Comparison of ENCODE assay signal across 14 cellular contexts in the genomic region with DNA sequence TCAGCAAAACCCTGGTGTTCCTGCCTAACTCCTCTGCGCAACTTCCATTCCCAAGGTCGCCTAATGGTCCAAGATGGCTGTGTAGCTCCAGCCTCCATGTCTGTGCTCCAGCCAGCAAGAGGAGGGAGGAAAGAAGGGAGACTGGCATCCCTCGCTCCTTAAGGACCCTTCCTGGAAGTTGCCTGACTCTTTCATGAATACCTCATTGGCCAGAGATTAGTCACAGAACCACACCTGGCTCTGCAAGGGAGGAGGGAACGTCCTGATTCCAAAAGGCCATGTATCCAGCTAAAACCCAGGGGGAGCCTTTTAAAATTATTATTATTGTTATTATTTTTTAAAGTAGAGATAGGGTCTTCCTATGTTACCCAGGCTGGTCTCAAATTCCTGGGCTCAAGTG. TPM values are rescaled to one million over a fixed set of nuclear protein-coding genes. Genes with fewer than 3 reads are reported as not detected.
DNase-seq lines count a peak whose midpoint lies in the region; ATAC-seq, FAIRE-seq and TF ChIP-seq lines count a peak whose summit lies in the region.
"Had no signal": no experiment of that assay in that cellular context is flagged by ENCODE, and none has a peak within 500 bp of the region (broad histone marks: within the 10 kb centered on the region; RNA-seq: fewer than 3 reads in every experiment).

No MANE protein-coding gene starts in this region.

- H3K79me1 ChIP-seq in IMR-90 (ENCODE audit: low read depth in 1 of 2, low read length in 2 of 2), result no peaks in the 10 kb centered on the region

- peaks cover under 1% of the 10 kb centered on the region for H3K4me1 Mint-ChIP-seq in neural crest cell

- H3K9ac ChIP-seq in IMR-90 (ENCODE audit: low read depth, low read length), result no peak overlapping the region

- H3K14ac ChIP-seq in IMR-90 (replicated peaks; ENCODE audit: low read depth, low read length), result no peak overlapping the region

- no peak overlapping the region for H2AK5ac ChIP-seq in IMR-90 (ENCODE audit: low read depth, low read length)

- H3K4me1 ChIP-seq in IMR-90 (ENCODE audit: control insufficient read depth, insufficient read depth, low read length), result peaks cover 4% of the 10 kb centered on the region
- H3K4me1 ChIP-seq: BE2C had no signal

- WGBS in IMR-90 (ENCODE audit: extremely low coverage in 2 of 2, insufficient read length in 1 of 2), 2 experiments, result 100% methylated on average over 2 of the region's 4 CpGs; no CpG with 5 or more reads in 1 of the 2 experiments

- in situ Hi-C loops in IMR-90 (cut with MboI; ENCODE audit: low sequenced_read_pairs), result no loop called here

- H3K9me1 ChIP-seq in IMR-90 (ENCODE audit: insufficient read depth, low read length), result 0 out of 2 replicates have a peak, but pooled peaks cover under 1% of the 10 kb centered on the region

- no peak for TF ChIP-seq POLR2A in IMR-90 (IDR thresholded peaks at IDR 0.05; ENCODE audit: low read depth, low read length)

- no peak overlapping the region for H3K4me3 Mint-ChIP-seq in neural crest cell
- H3K4me3 Mint-ChIP-seq: CD4-positive, alpha-beta memory T cell; H9 had no signal

- H3K9me3 Mint-ChIP-seq in neural crest cell, result no peaks in the 10 kb centered on the region
- H3K9me3 Mint-ChIP-seq: CD4-positive, alpha-beta memory T cell; H9 had no signal

- no peak overlapping the region for H2BK5ac ChIP-seq in IMR-90 (ENCODE audit: low read depth, low read length, poor library complexity, severe bottlenecking)

- TF ChIP-seq RAD21 in IMR-90 (IDR thresholded peaks at IDR 0.05; ENCODE audit: low read length), result no peak

- no peak overlapping the region for H2BK120ac ChIP-seq in IMR-90 (ENCODE audit: low read depth, low read length)

- no peak overlapping the region for H3K27ac ChIP-seq in IMR-90 (ENCODE audit: insufficient read depth, low read length)
- H3K27ac ChIP-seq in dorsolateral prefrontal cortex, result no peak overlapping the region
- H3K27ac ChIP-seq: C4-2B had no signal

- H3K4me3 ChIP-seq in IMR-90 (ENCODE audit: insufficient read depth, low read depth, low read length) (no peak overlapping the region), bronchial epithelial cell (ENCODE audit: low read depth, low read length) (no peak overlapping the region), dorsolateral prefrontal cortex (no peak overlapping the region)

- dilution Hi-C loops in IMR-90 (cut with HindIII; ENCODE audit: low sequenced_read_pairs, unreplicated experiment), result no loop called here

- peak overlapping the region; percentile 20 for H3K27ac Mint-ChIP-seq in neural crest cell (ENCODE audit: unreplicated experiment)
- H3K27ac Mint-ChIP-seq: CD4-positive, alpha-beta memory T cell; H9 had no signal

- FAIRE-seq in bronchial epithelial cell (lab: Jason Lieb, UNC), result no peak
- FAIRE-seq: A204.1, G401.6, GM12891 had no signal

- H3K27me3 ChIP-seq in IMR-90 (ENCODE audit: control insufficient read depth, insufficient read depth, low read length) (no peaks in the 10 kb centered on the region), bronchial epithelial cell (ENCODE audit: control insufficient read depth, insufficient read depth, low read length) (no peaks in the 10 kb centered on the region), dorsolateral prefrontal cortex (no peaks in the 10 kb centered on the region)

- no peak for DNase-seq in IMR-90
- DNase-seq in bronchial epithelial cell (ENCODE audit: low read depth), result peak; percentile 70
- no peak for DNase-seq in neural crest cell (ENCODE audit: low read depth, low spot score)
- no peak for DNase-seq in A172 (ENCODE audit: low spot score)
- DNase-seq in dorsolateral prefrontal cortex, result no peak
- DNase-seq: BE2C; CD4-positive, alpha-beta memory T cell; DMS79; GOT3; H9 had no signal

- no peak overlapping the region for H2AFZ ChIP-seq in IMR-90 (replicated peaks; ENCODE audit: low read length, poor library complexity)

- TF ChIP-seq CTCF in IMR-90 (conservative IDR thresholded peaks at IDR 0.05; ENCODE audit: low read depth, low read length) (no peak), bronchial epithelial cell (IDR thresholded peaks at IDR 0.05; ENCODE audit: insufficient read depth, low read length, severe bottlenecking) (no peak), neural crest cell (conservative IDR thresholded peaks at IDR 0.05) (no peak), dorsolateral prefrontal cortex (IDR thresholded peaks at IDR 0.05 in 54 of 56, conservative IDR thresholded peaks at IDR 0.05 in 2 of 56; ENCODE audit: low read depth in 1 of 56, partially characterized antibody in 56 of 56) (no peak)

- H2AK9ac ChIP-seq in IMR-90 (replicated peaks; ENCODE audit: low read depth, low read length, poor library complexity), result peak overlapping the region; percentile 37

- no peak overlapping the region for H2BK20ac ChIP-seq in IMR-90 (ENCODE audit: low read depth, low read length)

- H3K4me2 ChIP-seq in IMR-90 (ENCODE audit: low read depth, low read length), result no peak overlapping the region

- no TSS peak for BruUV-seq in IMR-90 (replicated peaks; lab: Mats Ljungman, UMichigan)

- no peak overlapping the region for H3K56ac ChIP-seq in IMR-90 (ENCODE audit: extremely low read depth, insufficient read depth, low read length)

- no peak overlapping the region for H3K4ac ChIP-seq in IMR-90 (ENCODE audit: low read depth, low read length)

- no peak overlapping the region for H4K5ac ChIP-seq in IMR-90 (ENCODE audit: low read depth, low read length)

- CTCF ChIA-PET in IMR-90 (lab: Yijun Ruan, JAX), result interaction anchor here (0.9 kb wide), 1 partner anchor 80 kb away, joined by 4 read pairs; no protein-coding TSS in a partner anchor

- H3K18ac ChIP-seq in IMR-90 (ENCODE audit: low read depth, low read length), result no peak overlapping the region

- intact Hi-C loops in IMR-90 (cut with micrococcal nuclease) (no loop called here), dorsolateral prefrontal cortex (cut with DNase I) (no loop called here)

- ATAC-seq in IMR-90 (ENCODE audit: low read depth), result no peak

- H4K8ac ChIP-seq in IMR-90 (ENCODE audit: low read depth in 2 of 2, low read length in 2 of 2), result no peak overlapping the region

- H4K91ac ChIP-seq in IMR-90 (ENCODE audit: insufficient read depth, low read depth, low read length), result no peak overlapping the region

- H4K20me1 ChIP-seq in IMR-90 (ENCODE audit: insufficient read depth, low read length), result no peaks in the 10 kb centered on the region

- H3K36me3 ChIP-seq in IMR-90 (ENCODE audit: control insufficient read depth, insufficient read depth, low read length), result peaks cover 19% of the 10 kb centered on the region
- H3K36me3 ChIP-seq in bronchial epithelial cell (ENCODE audit: control insufficient read depth, insufficient read depth, low read length), result peaks cover 31% of the 10 kb centered on the region
- H3K36me3 ChIP-seq: BE2C had no signal

- H3K9me3 ChIP-seq in IMR-90 (ENCODE audit: control insufficient read depth, insufficient read depth, low read length), result no peaks in the 10 kb centered on the region
- H3K9me3 ChIP-seq: BE2C had no signal

- POLR2A ChIA-PET in IMR-90 (lab: Charles Lee; ENCODE audit: unreplicated experiment), result no interaction called here

- no peak overlapping the region for H2BK15ac ChIP-seq in IMR-90 (ENCODE audit: low read depth, low read length)

- H3K27me3 Mint-ChIP-seq in neural crest cell (ENCODE audit: low read depth), result peaks cover 41% of the 10 kb centered on the region
- H3K27me3 Mint-ChIP-seq: CD4-positive, alpha-beta memory T cell had no signal

- H3K23ac ChIP-seq in IMR-90 (ENCODE audit: low read depth, low read length), result no peak overlapping the region

- no peaks in the 10 kb centered on the region for H3K36me3 Mint-ChIP-seq in neural crest cell (ENCODE audit: low read depth)

RNA-seq across cellular contexts. Expression of gene KCNK6, which starts 4.8 kb away (rescaled TPM):
- 2.7 and 2.8 TPM in 2 replicates for total RNA-seq in IMR-90 (2012; rRNA removed)
- polyA plus RNA-seq in IMR-90 (2012; rRNA removed), result 3.9 and 4.5 TPM in 2 replicates
- polyA plus RNA-seq in IMR-90 (2012; cell fraction: cytosol; rRNA removed), result 3.3 and 4.2 TPM in 2 replicates
- 2.9 and 3.1 TPM in 2 replicates for polyA plus RNA-seq in IMR-90 (2012; cell fraction: nucleus; rRNA removed; ENCODE audit: low replicate concordance)
- total RNA-seq in bronchial epithelial cell, result 19.0 and 27.8 TPM in 2 replicates
- total RNA-seq in neural crest cell, result not detected in 2 replicates
- total RNA-seq in A172 (2014; rRNA removed; shearing (Covaris generic)), result 0.17 and 0.57 TPM in 2 replicates
- 1 to 10 TPM in 110 of 120 experiments, under 1 TPM in 10; 0.64 to 3.9 (median 1.7) TPM for total RNA-seq in dorsolateral prefrontal cortex

RNA-seq across cellular contexts. Expression of gene YIF1B, which starts 8.7 kb away (rescaled TPM):
- total RNA-seq in IMR-90 (2012; rRNA removed) (72.2 and 78.9 TPM in 2 replicates), bronchial epithelial cell (30.0 and 51.5 TPM in 2 replicates), neural crest cell (43.7 and 45.7 TPM in 2 replicates), dorsolateral prefrontal cortex (10 to 100 TPM; 31.5 to 70.0 (median 48.6) TPM)
- 162 and 165 TPM in 2 replicates for polyA plus RNA-seq in IMR-90 (2012; rRNA removed)
- polyA plus RNA-seq in IMR-90 (2012; cell fraction: cytosol; rRNA removed), result 95.0 and 225 TPM in 2 replicates
- 92.8 and 241 TPM in 2 replicates for polyA plus RNA-seq in IMR-90 (2012; cell fraction: nucleus; rRNA removed; ENCODE audit: low replicate concordance)
- total RNA-seq in A172 (2014; rRNA removed; shearing (Covaris generic)), result 98.8 and 110 TPM in 2 replicates

RNA-seq across cellular contexts. Expression of gene CATSPERG, which starts 11.2 kb away (rescaled TPM):
- total RNA-seq in IMR-90 (2012; rRNA removed) (0.18 TPM in 1 of 2 replicates, not detected in the other), bronchial epithelial cell (3.5 and 5.0 TPM in 2 replicates), neural crest cell (5.0 and 6.0 TPM in 2 replicates), dorsolateral prefrontal cortex (10 to 100 TPM in 88 of 120 experiments, 1 to 10 TPM in 32; 5.7 to 29.9 (median 13.4) TPM)
- polyA plus RNA-seq in IMR-90 (2012; rRNA removed), result 0.16 and 0.34 TPM in 2 replicates
- polyA plus RNA-seq in IMR-90 (2012; cell fraction: cytosol; rRNA removed), result 0.08 and 0.21 TPM in 2 replicates
- 1.1 and 1.9 TPM in 2 replicates for polyA plus RNA-seq in IMR-90 (2012; cell fraction: nucleus; rRNA removed; ENCODE audit: low replicate concordance)
- 1.5 TPM in 2 replicates for total RNA-seq in A172 (2014; rRNA removed; shearing (Covaris generic))

RNA-seq across cellular contexts. Expression of gene C19orf33, which starts 20.4 kb away (rescaled TPM):
- total RNA-seq in IMR-90 (2012; rRNA removed) (1.4 TPM in 1 of 2 replicates, not detected in the other), bronchial epithelial cell (266 and 612 TPM in 2 replicates), neural crest cell (not detected in 2 replicates), dorsolateral prefrontal cortex (1 to 10 TPM in 38 of 120 experiments, under 1 TPM in 1, not detected in 81; 1.00 to 5.1 (median 2.0) TPM)
- polyA plus RNA-seq in IMR-90 (2012; rRNA removed), result 0.80 and 0.96 TPM in 2 replicates
- polyA plus RNA-seq in IMR-90 (2012; cell fraction: cytosol; rRNA removed), result 0.44 and 3.1 TPM in 2 replicates
- polyA plus RNA-seq in IMR-90 (2012; cell fraction: nucleus; rRNA removed; ENCODE audit: low replicate concordance), result not detected in 2 replicates
- 220 and 316 TPM in 2 replicates for total RNA-seq in A172 (2014; rRNA removed; shearing (Covaris generic))
- total RNA-seq: CD4-positive, alpha-beta memory T cell; H9 had no signal
- polyA plus RNA-seq: CD4-positive, alpha-beta memory T cell had no signal

RNA-seq across cellular contexts. Expression of gene PSMD8, which starts 49.9 kb away (rescaled TPM):
- total RNA-seq in IMR-90 (2012; rRNA removed) (502 and 644 TPM in 2 replicates), bronchial epithelial cell (209 and 260 TPM in 2 replicates), neural crest cell (186 and 190 TPM in 2 replicates), dorsolateral prefrontal cortex (100 to 1,000 TPM in 115 of 120 experiments, 10 to 100 TPM in 5; 65.8 to 185 (median 140) TPM)
- 475 and 538 TPM in 2 replicates for polyA plus RNA-seq in IMR-90 (2012; rRNA removed)
- 171 and 501 TPM in 2 replicates for polyA plus RNA-seq in IMR-90 (2012; cell fraction: cytosol; rRNA removed)
- 160 and 200 TPM in 2 replicates for polyA plus RNA-seq in IMR-90 (2012; cell fraction: nucleus; rRNA removed; ENCODE audit: low replicate concordance)
- 447 and 579 TPM in 2 replicates for total RNA-seq in A172 (2014; rRNA removed; shearing (Covaris generic))
